13 cellular contexts compared by ENCODE assay signal in genomic region chr2:97761192-97761591, GRCh38. TPM values are rescaled to one million over a fixed set of nuclear protein-coding genes. Genes with fewer than 3 reads are reported as not detected.
DNase-seq lines count a peak whose midpoint lies in the region; ATAC-seq and TF ChIP-seq lines count a peak whose summit lies in the region.
"Had no signal": no experiment of that assay in that cellular context is flagged by ENCODE, and none has a peak within 500 bp of the region (broad histone marks: within the 10 kb centered on the region; RNA-seq: fewer than 3 reads in every experiment).

No MANE protein-coding gene starts in this region.

- H3K36me3 Mint-ChIP-seq in CD14-positive monocyte = peaks cover 97 to 100% of the 10 kb centered on the region in 2 donors
- peaks cover 20% of the 10 kb centered on the region for H3K36me3 Mint-ChIP-seq in activated naive CD4-positive, alpha-beta T cell treated with anti-CD3 and anti-CD28 coated beads, Interleukin-2, amount 50 U/mL, for 24 hours

- H3K9me3 ChIP-seq in smooth muscle cell (replicated peaks; ENCODE audit: low read depth) (no peaks in the 10 kb centered on the region), trophoblast cell (ENCODE audit: insufficient read depth, low read depth, low read length) (no peaks in the 10 kb centered on the region)

- no peaks in the 10 kb centered on the region for H3F3A ChIP-seq in smooth muscle cell (ENCODE audit: low read depth)

- 95% methylated on average over 23 of the region's 23 CpGs for WGBS in smooth muscle cell (ENCODE audit: low lambda C conversion rate)
- WGBS in trophoblast cell (ENCODE audit: extremely low coverage, insufficient coverage, insufficient read length) = no CpG with 5 or more reads among the region's 23 CpGs

- no peaks in the 10 kb centered on the region for H3K79me1 ChIP-seq in trophoblast cell (ENCODE audit: low read length)

- H3K4me1 Mint-ChIP-seq in CD14-positive monocyte = peaks cover 12% of the 10 kb centered on the region
- peaks cover 24% of the 10 kb centered on the region for H3K4me1 Mint-ChIP-seq in activated naive CD4-positive, alpha-beta T cell treated with anti-CD3 and anti-CD28 coated beads, Interleukin-2, amount 50 U/mL, for 24 hours

- H2AK5ac ChIP-seq in trophoblast cell (ENCODE audit: low read length) = no peak overlapping the region

- H3K4me2 ChIP-seq in smooth muscle cell = no peak overlapping the region
- H3K4me2 ChIP-seq in trophoblast cell (ENCODE audit: low read length) = no peak overlapping the region

- no peaks in the 10 kb centered on the region for H3K4me1 ChIP-seq in foreskin keratinocyte
- no peaks in the 10 kb centered on the region for H3K4me1 ChIP-seq in smooth muscle cell (ENCODE audit: low read depth)
- no peaks in the 10 kb centered on the region for H3K4me1 ChIP-seq in trophoblast cell (ENCODE audit: control insufficient read depth in 1 of 2, insufficient read depth in 2 of 2, low read length in 2 of 2)

- TF ChIP-seq CTCF in CD14-positive monocyte (IDR thresholded peaks at IDR 0.05) (no peak), foreskin keratinocyte (conservative IDR thresholded peaks at IDR 0.05) (no peak), smooth muscle cell (IDR thresholded peaks at IDR 0.05; ENCODE audit: borderline replicate concordance, insufficient read depth, poor library complexity, severe bottlenecking) (no peak)

- no peaks in the 10 kb centered on the region for H3K27me3 ChIP-seq in foreskin keratinocyte
- no peaks in the 10 kb centered on the region for H3K27me3 ChIP-seq in smooth muscle cell (ENCODE audit: low read depth)
- H3K27me3 ChIP-seq in trophoblast cell (ENCODE audit: insufficient read depth, low read length) = no peaks in the 10 kb centered on the region

- H2AFZ ChIP-seq in smooth muscle cell (ENCODE audit: low read depth) (no peak overlapping the region), trophoblast cell (ENCODE audit: insufficient read depth, low read length, poor library complexity) (no peak overlapping the region)

- H3K79me2 ChIP-seq in smooth muscle cell (ENCODE audit: low read depth) (no peaks in the 10 kb centered on the region), trophoblast cell (ENCODE audit: control insufficient read depth, insufficient read depth, low read length, poor library complexity) (no peaks in the 10 kb centered on the region)

- H4K8ac ChIP-seq in trophoblast cell (ENCODE audit: low read depth, low read length) = no peak overlapping the region

- H3K9ac ChIP-seq in smooth muscle cell (ENCODE audit: low read depth) (no peak overlapping the region), trophoblast cell (ENCODE audit: low read length) (no peak overlapping the region)

- no peak overlapping the region for H4K91ac ChIP-seq in trophoblast cell (ENCODE audit: low read depth, low read length)

- no peaks in the 10 kb centered on the region for H3K27me3 Mint-ChIP-seq in CD14-positive monocyte (ENCODE audit: low read depth in 3 of 3)
- H3K27me3 Mint-ChIP-seq in activated naive CD4-positive, alpha-beta T cell treated with anti-CD3 and anti-CD28 coated beads, Interleukin-2, amount 50 U/mL, for 24 hours = no peaks in the 10 kb centered on the region

- no peak overlapping the region for H3K4ac ChIP-seq in trophoblast cell (ENCODE audit: low read depth, low read length)

- peaks cover 6% of the 10 kb centered on the region for H3K36me3 ChIP-seq in smooth muscle cell (ENCODE audit: low read depth)
- H3K36me3 ChIP-seq in trophoblast cell (ENCODE audit: control insufficient read depth in 1 of 2, insufficient read depth in 2 of 2, low read length in 2 of 2) = peaks cover 48 to 60% of the 10 kb centered on the region in 2 experiments

- H2BK120ac ChIP-seq in trophoblast cell (ENCODE audit: insufficient read depth, low read length, poor library complexity) = no peak overlapping the region

- ATAC-seq in foreskin keratinocyte (no peak), GM21529 (IDR thresholded peaks at IDR 0.05; ENCODE audit: unreplicated experiment) (no peak)

- H3K27ac Mint-ChIP-seq in CD14-positive monocyte = peak overlapping the region in 4 of 7 donors; percentile 16 to 64 (median 32)
- peak overlapping the region; percentile 62 for H3K27ac Mint-ChIP-seq in activated naive CD4-positive, alpha-beta T cell treated with anti-CD3 and anti-CD28 coated beads, Interleukin-2, amount 50 U/mL, for 24 hours

- no peak for DNase-seq in CD14-positive monocyte (ENCODE audit: low spot score)
- peak; percentile 36 for DNase-seq in activated CD4-positive, alpha-beta T cell treated with anti-CD3 and anti-CD28 coated beads, Interleukin-2, amount 50 U/mL, for 1 hour
- DNase-seq in stimulated activated CD4-positive, alpha-beta T cell treated with anti-CD3 and anti-CD28 coated beads, Interleukin-12 subunit alpha, Interleukin-12 subunit beta, amount 100 ng/mL, for 4 hours = peak; percentile 50
- DNase-seq in foreskin keratinocyte = no peak
- no peak for DNase-seq in smooth muscle cell (lab: John Stamatoyannopoulos, UW; ENCODE audit: unreplicated experiment)
- no peak for DNase-seq in trophoblast cell
- DNase-seq: ACHN, HCEC 1CT, NCI-H82, nucleus accumbens had no signal

- H3K23ac ChIP-seq in trophoblast cell (ENCODE audit: low read length) = no peak overlapping the region

- H2BK12ac ChIP-seq in trophoblast cell (ENCODE audit: low read length) = no peak overlapping the region

- no peak overlapping the region for H3K18ac ChIP-seq in trophoblast cell (ENCODE audit: low read length)

- H3K4me3 ChIP-seq in smooth muscle cell = no peak overlapping the region
- no peak overlapping the region for H3K4me3 ChIP-seq in trophoblast cell (ENCODE audit: low read depth, low read length)

- H4K20me1 ChIP-seq in smooth muscle cell (ENCODE audit: low read depth) = no peaks in the 10 kb centered on the region

- H3K4me3 Mint-ChIP-seq in CD14-positive monocyte = no peak overlapping the region
- peak overlapping the region; percentile 66 for H3K4me3 Mint-ChIP-seq in activated naive CD4-positive, alpha-beta T cell treated with anti-CD3 and anti-CD28 coated beads, Interleukin-2, amount 50 U/mL, for 24 hours

- no peaks in the 10 kb centered on the region for H3K9me3 Mint-ChIP-seq in CD14-positive monocyte
- no peaks in the 10 kb centered on the region for H3K9me3 Mint-ChIP-seq in activated naive CD4-positive, alpha-beta T cell treated with anti-CD3 and anti-CD28 coated beads, Interleukin-2, amount 50 U/mL, for 24 hours

- no peak overlapping the region for H4K12ac ChIP-seq in trophoblast cell (ENCODE audit: low read depth, low read length)

- H3K27ac ChIP-seq in foreskin keratinocyte = no peak overlapping the region
- H3K27ac ChIP-seq in smooth muscle cell (ENCODE audit: low read depth) = no peak overlapping the region
- H3K27ac ChIP-seq in trophoblast cell (ENCODE audit: low read depth, low read length) = no peak overlapping the region

- intact Hi-C loops in CD14-positive monocyte (cut with micrococcal nuclease) = no loop called here

- H2BK5ac ChIP-seq in trophoblast cell (ENCODE audit: low read depth, low read length, poor library complexity) = no peak overlapping the region

- no peak overlapping the region for H3K14ac ChIP-seq in trophoblast cell (ENCODE audit: low read length)

RNA-seq across cellular contexts. Expression of gene ZAP70, which starts 47.8 kb away (rescaled TPM):
- polyA plus RNA-seq in CD14-positive monocyte (under 1 TPM; 0.30 to 0.38 TPM), foreskin keratinocyte (0.01 TPM in 1 of 2 replicates, not detected in the other), smooth muscle cell (0.24 and 0.31 TPM in 2 replicates)
- total RNA-seq in foreskin keratinocyte (not detected in 2 replicates), smooth muscle cell (0.40 TPM in 1 of 2 replicates, not detected in the other)
- polyA plus RNA-seq in trophoblast cell (2013) = 3.2 and 3.3 TPM in 2 replicates
- total RNA-seq: M059J had no signal

Comparison
In these comparisons a context has a peak if more than half of its experiments do, and no peak if none do; other contexts are left out.
1. DNase-seq: peak in activated CD4-positive, alpha-beta T cell treated with anti-CD3 and anti-CD28 coated beads, Interleukin-2, amount 50 U/mL, for 1 hour (single experiment) and stimulated activated CD4-positive, alpha-beta T cell treated with anti-CD3 and anti-CD28 coated beads, Interleukin-12 subunit alpha, Interleukin-12 subunit beta, amount 100 ng/mL, for 4 hours (single experiment); none in CD14-positive monocyte (single experiment), foreskin keratinocyte (0 of 2), smooth muscle cell (single experiment) and trophoblast cell (0 of 2).